12 cellular contexts compared by ENCODE assay signal in the genomic region with DNA sequence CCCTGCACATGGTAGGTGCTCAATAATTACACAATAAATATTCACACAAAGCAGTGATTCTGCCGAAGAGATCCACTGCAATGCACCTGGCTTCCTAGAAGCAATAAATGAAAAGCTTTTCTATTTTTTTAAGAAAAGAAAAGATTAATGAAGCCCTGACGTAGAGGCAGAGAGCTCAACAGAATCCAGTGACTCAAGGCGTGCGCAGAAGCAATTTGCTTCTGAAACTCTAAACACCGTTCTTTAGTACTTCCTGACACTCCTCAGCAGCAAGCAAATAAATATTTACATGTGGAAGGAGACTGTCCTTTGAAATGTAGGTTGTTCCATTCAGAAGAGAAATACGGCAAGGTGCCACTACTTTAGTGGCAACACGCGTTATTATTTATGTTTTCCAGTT.
A peak's percentile ranks its signal among the peaks of the same experiment; 100 is the strongest.
DNase-seq lines count a peak whose midpoint lies in the region; ATAC-seq and TF ChIP-seq lines count a peak whose summit lies in the region.
"Had no signal": no experiment of that assay in that cellular context is flagged by ENCODE, and none has a peak within 500 bp of the region (broad histone marks: within the 10 kb centered on the region; RNA-seq: fewer than 3 reads in every experiment).

No MANE protein-coding gene starts in this region.

- no peaks in the 10 kb centered on the region for H3K9me2 ChIP-seq in GM23248 (ENCODE audit: insufficient read depth)

- peaks cover 27% of the 10 kb centered on the region for H3K4me1 ChIP-seq in GM23248 (ENCODE audit: insufficient read depth)
- H3K4me1 ChIP-seq in foreskin keratinocyte, result peaks cover 10% of the 10 kb centered on the region
- H3K4me1 ChIP-seq in spleen, result peaks cover 5 to 36% (median 21%) of the 10 kb centered on the region in 6 donors

- in situ Hi-C loops in GM23248 (cut with MboI), result no loop called here

- intact Hi-C loops in spleen (cut with DNase I; ENCODE audit: low total_unique reads), result no loop called here

- TF ChIP-seq CTCF in foreskin keratinocyte (conservative IDR thresholded peaks at IDR 0.05) (no peak), spleen (IDR thresholded peaks at IDR 0.05 in 8 of 11, conservative IDR thresholded peaks at IDR 0.05 in 3 of 11) (no peak)

- H3K27ac ChIP-seq in GM23248 (peak overlapping the region; percentile 59), foreskin keratinocyte (no peak overlapping the region), spleen (no peak overlapping the region)

- H3K4me2 ChIP-seq in GM23248 (ENCODE audit: unreplicated experiment), result peak overlapping the region; percentile 85

- H3K4me3 ChIP-seq in GM23248, result peak overlapping the region; percentile 67
- H3K4me3 ChIP-seq in spleen, result peak overlapping the region in 3 of 8 donors; percentile 4 to 38 (median 34)

- H3K9me3 ChIP-seq in GM23248 (ENCODE audit: low read depth) (no peaks in the 10 kb centered on the region), spleen (no peaks in the 10 kb centered on the region)

- no peak for TF ChIP-seq POLR2A in spleen (IDR thresholded peaks at IDR 0.05)

- WGBS in GM23248 (ENCODE audit: low coverage in 1 of 2, low lambda C conversion rate in 2 of 2, missing lambda C conversion rate in 2 of 2), 2 experiments, result 32 to 45% methylated on average over 8 of the region's 8 CpGs
- 56 to 77% (median 65%) methylated on average over 8 of the region's 8 CpGs for WGBS in spleen, 5 donors

- H3K36me3 ChIP-seq in GM23248 (ENCODE audit: low read depth) (no peaks in the 10 kb centered on the region), spleen (no peaks in the 10 kb centered on the region)

- H3K79me2 ChIP-seq in GM23248 (ENCODE audit: insufficient read depth), result no peaks in the 10 kb centered on the region

- peak overlapping the region; percentile 71 for H3K9ac ChIP-seq in GM23248

- H2AFZ ChIP-seq in GM23248, result peak overlapping the region; percentile 93

- no peaks in the 10 kb centered on the region for H4K20me1 ChIP-seq in GM23248 (ENCODE audit: insufficient read depth)

- H3K27me3 ChIP-seq in GM23248 (replicated peaks; ENCODE audit: insufficient read depth) (no peaks in the 10 kb centered on the region), foreskin keratinocyte (no peaks in the 10 kb centered on the region), spleen (replicated peaks in 1 of 7) (peaks cover 0 to 33% (median 0%) of the 10 kb centered on the region in 7 donors)

- DNase-seq in GM23248 (peak; percentile 66), NCI-H69 (lab: John Stamatoyannopoulos, UW) (peak; percentile 60), foreskin keratinocyte (no peak), retina (peak; percentile 45), Kasumi-1 (lab: John Stamatoyannopoulos, UW) (no peak), NCI-H2029 (lab: John Stamatoyannopoulos, UW) (no peak), spleen (no peak)
- DNase-seq: activated CD4-positive, alpha-beta T cell treated with anti-CD3 and anti-CD28 coated beads, Interleukin-2, amount 10 ng/mL, durations not matched to agents 24 days and 14 days; DMS 273 treated with DMSO at 0.1 percent for 48 hours; Karpas-422; stimulated activated CD4-positive, alpha-beta T cell treated with anti-CD3 and anti-CD28 coated beads, Interleukin-12 subunit alpha, Interleukin-12 subunit beta, amount 100 ng/mL, for 4 hours had no signal

- peaks cover 11% of the 10 kb centered on the region; the same call in 1 of the 2 replicates for H3F3A ChIP-seq in GM23248 (ENCODE audit: insufficient read depth)

- peak; percentile 20 for ATAC-seq in foreskin keratinocyte
- no peak for ATAC-seq in HG02588 (IDR thresholded peaks at IDR 0.05; ENCODE audit: unreplicated experiment)

Comparison
In these comparisons a context has a peak if more than half of its experiments do, and no peak if none do; other contexts are left out.
1. DNase-seq: peak in GM23248 (single experiment), NCI-H69 (single experiment) and retina (single experiment); none in foreskin keratinocyte (0 of 2), Kasumi-1 (0 of 2), NCI-H2029 (single experiment) and spleen (single experiment).